In the genomic region with DNA sequence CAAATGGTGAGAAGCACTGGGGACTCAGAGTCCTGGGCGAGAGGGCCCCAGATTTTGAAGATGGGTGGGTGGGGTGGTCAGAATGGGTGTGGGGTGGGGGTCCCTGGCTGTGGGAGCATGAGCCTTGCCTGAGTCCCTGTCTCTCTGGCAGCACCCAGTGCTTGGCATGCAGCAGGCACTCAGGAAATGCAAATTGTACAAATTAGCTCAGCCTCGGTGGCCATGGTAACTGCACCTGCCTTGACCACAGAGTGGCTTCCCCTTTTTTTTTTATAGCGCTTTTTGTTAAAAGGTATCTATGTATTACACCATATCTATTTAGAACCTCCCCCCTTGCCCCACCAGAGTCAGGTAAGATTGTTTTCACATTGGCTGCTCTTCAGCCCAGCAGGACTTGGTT, we compare ENCODE assay signal across 1 cellular context.
TF ChIP-seq lines count a peak whose summit lies in the region.

No MANE protein-coding gene starts in this region.

TF ChIP-seq in HepG2, 621 proteins besides CTCF, POLR2A, EP300 and RAD21 (continued from another document):
- TF ChIP-seq ZNF710 (CRISPR knock-in tag; IDR thresholded peaks at IDR 0.05; ENCODE audit: borderline replicate concordance) (no peak), ARNTL (CRISPR knock-in tag; IDR thresholded peaks at IDR 0.05) (no peak), BHLHE40 (IDR thresholded peaks at IDR 0.05; ENCODE audit: low read length) (no peak), SCMH1 (CRISPR knock-in tag; IDR thresholded peaks at IDR 0.05; ENCODE audit: borderline replicate concordance) (no peak)
TF ChIP-seq in HepG2: peak in this region for 0.
